1 cellular context compared by ENCODE assay signal in the genomic region with DNA sequence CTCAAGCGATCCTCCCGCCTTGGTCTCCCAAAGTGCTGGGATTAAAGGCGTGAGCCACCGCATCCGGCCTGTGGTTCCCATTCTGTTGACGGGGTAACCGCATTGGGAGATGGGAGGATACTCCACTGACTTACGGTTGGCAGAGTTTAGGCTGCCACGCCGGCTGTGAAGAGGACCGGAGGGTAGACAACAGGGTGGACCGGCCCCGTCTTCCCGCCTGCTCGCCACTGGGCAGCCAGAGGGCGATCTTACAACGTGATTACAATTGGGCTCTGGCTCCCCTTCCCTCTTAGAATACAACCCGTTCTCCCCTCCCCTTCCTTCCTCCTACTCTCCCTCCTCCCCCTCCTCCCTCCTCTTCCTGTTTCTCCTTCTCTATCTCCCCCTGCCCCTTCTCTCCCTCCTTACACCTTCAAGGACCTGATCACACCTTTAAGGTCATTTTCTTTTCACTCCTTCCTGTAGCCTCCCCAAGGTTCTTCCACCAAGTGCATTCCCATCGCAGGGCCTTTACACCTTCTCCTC.
TF ChIP-seq lines count a peak whose summit lies in the region.

No MANE protein-coding gene starts in this region.

TF ChIP-seq in HEK293, 187 proteins besides CTCF, POLR2A, EP300 and RAD21 (continued from another document and continues in another):
- TF ChIP-seq, protein P1, sequence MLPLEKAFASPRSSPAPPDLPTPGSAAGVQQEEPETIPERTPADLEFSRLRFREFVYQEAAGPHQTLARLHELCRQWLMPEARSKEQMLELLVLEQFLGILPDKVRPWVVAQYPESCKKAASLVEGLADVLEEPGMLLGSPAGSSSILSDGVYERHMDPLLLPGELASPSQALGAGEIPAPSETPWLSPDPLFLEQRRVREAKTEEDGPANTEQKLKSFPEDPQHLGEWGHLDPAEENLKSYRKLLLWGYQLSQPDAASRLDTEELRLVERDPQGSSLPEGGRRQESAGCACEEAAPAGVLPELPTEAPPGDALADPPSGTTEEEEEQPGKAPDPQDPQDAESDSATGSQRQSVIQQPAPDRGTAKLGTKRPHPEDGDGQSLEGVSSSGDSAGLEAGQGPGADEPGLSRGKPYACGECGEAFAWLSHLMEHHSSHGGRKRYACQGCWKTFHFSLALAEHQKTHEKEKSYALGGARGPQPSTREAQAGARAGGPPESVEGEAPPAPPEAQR (tag by site-specific recombination; IDR thresholded peaks at IDR 0.05) = no peak
- TF ChIP-seq ZNF664 (tag by site-specific recombination; IDR thresholded peaks at IDR 0.05) (0 out of 2 replicates have a peak, but pooled peaks have one; percentile 25), ZSCAN23 (tag by site-specific recombination; IDR thresholded peaks at IDR 0.05) (peak; percentile 40; the same call in 1 of the 2 replicates), BCL11A (tag by site-specific recombination; IDR thresholded peaks at IDR 0.05; ENCODE audit: low read depth) (no peak), KLF9 (tag by site-specific recombination; IDR thresholded peaks at IDR 0.05; ENCODE audit: low read depth) (0 out of 2 replicates have a peak, but pooled peaks have one; percentile 26), BCL11B (tag by site-specific recombination; IDR thresholded peaks at IDR 0.05; ENCODE audit: low read depth) (peak; percentile 39; the same call in 1 of the 2 replicates), TSHZ1 (tag by site-specific recombination; IDR thresholded peaks at IDR 0.05; ENCODE audit: borderline replicate concordance) (no peak; the same call in 1 of the 2 replicates), SCRT1 (tag by site-specific recombination; IDR thresholded peaks at IDR 0.05; ENCODE audit: borderline replicate concordance) (0 out of 2 replicates have a peak, but pooled peaks have one; percentile 11), ZNF513 (tag by site-specific recombination; IDR thresholded peaks at IDR 0.05) (peak; percentile 87), ZNF610 (tag by site-specific recombination; IDR thresholded peaks at IDR 0.05; ENCODE audit: borderline replicate concordance) (peak; percentile 22; the same call in 1 of the 2 replicates), ZNF335 (tag by site-specific recombination; conservative IDR thresholded peaks at IDR 0.05) (peak; percentile 38; the same call in 1 of the 2 replicates), SCRT2 (tag by site-specific recombination; IDR thresholded peaks at IDR 0.05) (peak; percentile 56), OSR2 (tag by site-specific recombination; IDR thresholded peaks at IDR 0.05) (0 out of 2 replicates have a peak, but pooled peaks have one; percentile 10), ZSCAN16 (tag by site-specific recombination; IDR thresholded peaks at IDR 0.05) (no peak), ZNF830 (tag by site-specific recombination; IDR thresholded peaks at IDR 0.05; ENCODE audit: low read depth) (no peak), ZNF629 (tag by site-specific recombination; IDR thresholded peaks at IDR 0.05) (peak; percentile 43), ZNF558 (tag by site-specific recombination; IDR thresholded peaks at IDR 0.05) (peak; percentile 29; the same call in 1 of the 2 replicates), ZSCAN30 (tag by site-specific recombination; IDR thresholded peaks at IDR 0.05) (peak; percentile 83; the same call in 1 of the 2 replicates), ZNF202 (tag by site-specific recombination; IDR thresholded peaks at IDR 0.05; ENCODE audit: borderline replicate concordance) (no peak), ZNF561 (tag by site-specific recombination; IDR thresholded peaks at IDR 0.05; ENCODE audit: borderline replicate concordance) (0 out of 2 replicates have a peak, but pooled peaks have one; percentile 20), ZIC2 (tag by site-specific recombination; IDR thresholded peaks at IDR 0.05) (no peak), ZNF501 (tag by site-specific recombination; IDR thresholded peaks at IDR 0.05) (peak; percentile 83), ZEB2 (tag by site-specific recombination; IDR thresholded peaks at IDR 0.05) (0 out of 2 replicates have a peak, but pooled peaks have one; percentile 70), ZBTB17 (tag by site-specific recombination; IDR thresholded peaks at IDR 0.05) (peak; percentile 47; the same call in 1 of the 2 replicates), SP2 (tag by site-specific recombination; IDR thresholded peaks at IDR 0.05) (peak; percentile 82), ZNF302 (tag by site-specific recombination; IDR thresholded peaks at IDR 0.05; ENCODE audit: low read depth) (0 out of 2 replicates have a peak, but pooled peaks have one; percentile 32), ZFP69B (tag by site-specific recombination; IDR thresholded peaks at IDR 0.05) (peak; percentile 58), SP3 (tag by site-specific recombination; IDR thresholded peaks at IDR 0.05) (peak; percentile 90), ZNF76 (tag by site-specific recombination; IDR thresholded peaks at IDR 0.05; ENCODE audit: borderline replicate concordance, low read depth) (peak; percentile 28; the same call in 1 of the 2 replicates), ZNF18 (tag by site-specific recombination; IDR thresholded peaks at IDR 0.05) (peak; percentile 45; the same call in 1 of the 2 replicates), ZBTB11 (tag by site-specific recombination; conservative IDR thresholded peaks at IDR 0.05; ENCODE audit: low read depth) (peak; percentile 71)
- TF ChIP-seq, protein P2, sequence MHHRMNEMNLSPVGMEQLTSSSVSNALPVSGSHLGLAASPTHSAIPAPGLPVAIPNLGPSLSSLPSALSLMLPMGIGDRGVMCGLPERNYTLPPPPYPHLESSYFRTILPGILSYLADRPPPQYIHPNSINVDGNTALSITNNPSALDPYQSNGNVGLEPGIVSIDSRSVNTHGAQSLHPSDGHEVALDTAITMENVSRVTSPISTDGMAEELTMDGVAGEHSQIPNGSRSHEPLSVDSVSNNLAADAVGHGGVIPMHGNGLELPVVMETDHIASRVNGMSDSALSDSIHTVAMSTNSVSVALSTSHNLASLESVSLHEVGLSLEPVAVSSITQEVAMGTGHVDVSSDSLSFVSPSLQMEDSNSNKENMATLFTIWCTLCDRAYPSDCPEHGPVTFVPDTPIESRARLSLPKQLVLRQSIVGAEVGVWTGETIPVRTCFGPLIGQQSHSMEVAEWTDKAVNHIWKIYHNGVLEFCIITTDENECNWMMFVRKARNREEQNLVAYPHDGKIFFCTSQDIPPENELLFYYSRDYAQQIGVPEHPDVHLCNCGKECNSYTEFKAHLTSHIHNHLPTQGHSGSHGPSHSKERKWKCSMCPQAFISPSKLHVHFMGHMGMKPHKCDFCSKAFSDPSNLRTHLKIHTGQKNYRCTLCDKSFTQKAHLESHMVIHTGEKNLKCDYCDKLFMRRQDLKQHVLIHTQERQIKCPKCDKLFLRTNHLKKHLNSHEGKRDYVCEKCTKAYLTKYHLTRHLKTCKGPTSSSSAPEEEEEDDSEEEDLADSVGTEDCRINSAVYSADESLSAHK (tag by site-specific recombination; IDR thresholded peaks at IDR 0.05) = peak; percentile 13; the same call in 1 of the 2 replicates
- TF ChIP-seq, protein P3, sequence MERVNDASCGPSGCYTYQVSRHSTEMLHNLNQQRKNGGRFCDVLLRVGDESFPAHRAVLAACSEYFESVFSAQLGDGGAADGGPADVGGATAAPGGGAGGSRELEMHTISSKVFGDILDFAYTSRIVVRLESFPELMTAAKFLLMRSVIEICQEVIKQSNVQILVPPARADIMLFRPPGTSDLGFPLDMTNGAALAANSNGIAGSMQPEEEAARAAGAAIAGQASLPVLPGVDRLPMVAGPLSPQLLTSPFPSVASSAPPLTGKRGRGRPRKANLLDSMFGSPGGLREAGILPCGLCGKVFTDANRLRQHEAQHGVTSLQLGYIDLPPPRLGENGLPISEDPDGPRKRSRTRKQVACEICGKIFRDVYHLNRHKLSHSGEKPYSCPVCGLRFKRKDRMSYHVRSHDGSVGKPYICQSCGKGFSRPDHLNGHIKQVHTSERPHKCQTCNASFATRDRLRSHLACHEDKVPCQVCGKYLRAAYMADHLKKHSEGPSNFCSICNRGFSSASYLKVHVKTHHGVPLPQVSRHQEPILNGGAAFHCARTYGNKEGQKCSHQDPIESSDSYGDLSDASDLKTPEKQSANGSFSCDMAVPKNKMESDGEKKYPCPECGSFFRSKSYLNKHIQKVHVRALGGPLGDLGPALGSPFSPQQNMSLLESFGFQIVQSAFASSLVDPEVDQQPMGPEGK (tag by site-specific recombination; IDR thresholded peaks at IDR 0.05) = peak; percentile 67; the same call in 1 of the 2 replicates
- TF ChIP-seq, protein P4, sequence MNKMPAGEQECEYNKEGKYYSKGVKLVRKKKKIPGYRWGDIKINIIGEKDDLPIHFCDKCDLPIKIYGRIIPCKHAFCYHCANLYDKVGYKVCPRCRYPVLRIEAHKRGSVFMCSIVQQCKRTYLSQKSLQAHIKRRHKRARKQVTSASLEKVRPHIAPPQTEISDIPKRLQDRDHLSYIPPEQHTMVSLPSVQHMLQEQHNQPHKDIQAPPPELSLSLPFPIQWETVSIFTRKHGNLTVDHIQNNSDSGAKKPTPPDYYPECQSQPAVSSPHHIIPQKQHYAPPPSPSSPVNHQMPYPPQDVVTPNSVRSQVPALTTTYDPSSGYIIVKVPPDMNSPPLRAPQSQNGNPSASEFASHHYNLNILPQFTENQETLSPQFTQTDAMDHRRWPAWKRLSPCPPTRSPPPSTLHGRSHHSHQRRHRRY (tag by site-specific recombination; IDR thresholded peaks at IDR 0.05) = no peak
- TF ChIP-seq, protein P5, sequence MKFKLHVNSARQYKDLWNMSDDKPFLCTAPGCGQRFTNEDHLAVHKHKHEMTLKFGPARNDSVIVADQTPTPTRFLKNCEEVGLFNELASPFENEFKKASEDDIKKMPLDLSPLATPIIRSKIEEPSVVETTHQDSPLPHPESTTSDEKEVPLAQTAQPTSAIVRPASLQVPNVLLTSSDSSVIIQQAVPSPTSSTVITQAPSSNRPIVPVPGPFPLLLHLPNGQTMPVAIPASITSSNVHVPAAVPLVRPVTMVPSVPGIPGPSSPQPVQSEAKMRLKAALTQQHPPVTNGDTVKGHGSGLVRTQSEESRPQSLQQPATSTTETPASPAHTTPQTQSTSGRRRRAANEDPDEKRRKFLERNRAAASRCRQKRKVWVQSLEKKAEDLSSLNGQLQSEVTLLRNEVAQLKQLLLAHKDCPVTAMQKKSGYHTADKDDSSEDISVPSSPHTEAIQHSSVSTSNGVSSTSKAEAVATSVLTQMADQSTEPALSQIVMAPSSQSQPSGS (tag by site-specific recombination; IDR thresholded peaks at IDR 0.05; ENCODE audit: low read depth) = no peak
